ENCODE assay signal across 25 cellular contexts in the genomic region with DNA sequence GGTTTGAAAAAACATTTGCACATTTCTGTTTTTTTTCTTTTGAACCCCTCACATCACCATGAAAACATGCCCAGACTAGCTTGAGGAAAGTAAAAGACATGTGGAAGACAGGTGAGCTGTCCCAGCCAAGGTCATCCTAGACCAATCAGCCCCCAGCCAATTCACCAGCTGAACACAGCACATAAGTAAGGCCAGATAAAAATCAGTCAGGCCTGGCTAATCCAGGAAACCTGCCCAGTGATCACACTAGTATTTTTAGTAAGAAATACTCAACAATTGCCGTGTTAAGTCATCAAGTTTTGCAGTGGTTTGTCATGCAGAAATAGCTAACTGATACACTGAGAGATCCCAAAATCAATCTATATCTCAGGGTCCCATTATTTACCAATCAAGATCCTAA. TPM values are rescaled to one million over a fixed set of nuclear protein-coding genes. Genes with fewer than 3 reads are reported as not detected.
"Had no signal": no experiment of that assay in that cellular context is flagged by ENCODE, and none has a peak within 500 bp of the region (broad histone marks: within the 10 kb centered on the region; RNA-seq: fewer than 3 reads in every experiment).

No MANE protein-coding gene starts in this region.

- H3K4me3 ChIP-seq: adrenal gland, SK-N-MC had no signal

- H3K4me1 ChIP-seq: adrenal gland had no signal

- H3K9me3 ChIP-seq: adrenal gland had no signal

- H3K36me3 ChIP-seq: adrenal gland had no signal

- ATAC-seq: activated CD4-positive, alpha-beta T cell treated with anti-CD3 and anti-CD28 coated beads for 36 hours; Right ventricle myocardium inferior had no signal

- DNase-seq: activated CD4-positive, alpha-beta memory T cell treated with anti-CD3 and anti-CD28 coated beads, Interleukin-2, amount 10 ng/mL, durations not matched to agents 7 days and 5 days; activated CD4-positive, alpha-beta T cell treated with anti-CD3 and anti-CD28 coated beads for 36 hours; activated CD4-positive, alpha-beta T cell treated with anti-CD3 and anti-CD28 coated beads, Interleukin-2, amount 50 U/mL, for 1 hour; activated naive CD4-positive, alpha-beta T cell treated with anti-CD3 and anti-CD28 coated beads, Interleukin-2, amount 50 U/mL, for 16 hours; activated naive CD8-positive, alpha-beta T cell treated with anti-CD3 and anti-CD28 coated beads, Interleukin-2, amount 10 ng/mL, durations not matched to agents 7 days and 5 days; adrenal gland; anterior cingulate cortex; central memory CD4-positive, alpha-beta T cell; Kasumi-1; NCI-H1048; NCI-H1417; NCI-H1930; NCI-H2171; NCI-H2227 treated with DMSO at 0.1 percent for 48 hours; NCI-H526; NCI-H82; T-helper 1 cell had no signal

- H3K27ac ChIP-seq: adrenal gland, SK-N-MC, VCaP had no signal

- H3K27me3 ChIP-seq: adrenal gland had no signal

RNA-seq across cellular contexts. Expression of a gene that starts 4.4 kb away (rescaled TPM):
- total RNA-seq: activated CD4-positive, alpha-beta memory T cell treated with anti-CD3 and anti-CD28 coated beads, Interleukin-2, amount 10 ng/mL, durations not matched to agents 7 days and 5 days; activated CD4-positive, alpha-beta T cell treated with anti-CD3 and anti-CD28 coated beads for 36 hours; activated CD8-positive, alpha-beta memory T cell treated with anti-CD3 and anti-CD28 coated beads for 36 hours; activated naive CD8-positive, alpha-beta T cell treated with anti-CD3 and anti-CD28 coated beads, Interleukin-2, amount 10 ng/mL, durations not matched to agents 7 days and 5 days; adrenal gland; NCI-H460; OCI-LY7; Right ventricle myocardium inferior; RPMI7951; T-helper 2 cell treated with Interferon-gamma antibody and Interleukin-4, amounts not matched to agents 100 ng/mL and 5 ng/mL, for 36 hours had no signal
- polyA plus RNA-seq: adrenal gland had no signal

RNA-seq across cellular contexts. Expression of a gene that starts 21.4 kb away (rescaled TPM):
- total RNA-seq: activated CD4-positive, alpha-beta memory T cell treated with anti-CD3 and anti-CD28 coated beads, Interleukin-2, amount 10 ng/mL, durations not matched to agents 7 days and 5 days; activated CD4-positive, alpha-beta T cell treated with anti-CD3 and anti-CD28 coated beads for 36 hours; activated CD8-positive, alpha-beta memory T cell treated with anti-CD3 and anti-CD28 coated beads for 36 hours; activated naive CD8-positive, alpha-beta T cell treated with anti-CD3 and anti-CD28 coated beads, Interleukin-2, amount 10 ng/mL, durations not matched to agents 7 days and 5 days; adrenal gland; NCI-H460; OCI-LY7; Right ventricle myocardium inferior; RPMI7951; T-helper 2 cell treated with Interferon-gamma antibody and Interleukin-4, amounts not matched to agents 100 ng/mL and 5 ng/mL, for 36 hours had no signal
- polyA plus RNA-seq: adrenal gland had no signal

RNA-seq across cellular contexts. Expression of a gene that starts 26.7 kb away (rescaled TPM):
- total RNA-seq: activated CD4-positive, alpha-beta memory T cell treated with anti-CD3 and anti-CD28 coated beads, Interleukin-2, amount 10 ng/mL, durations not matched to agents 7 days and 5 days; activated CD4-positive, alpha-beta T cell treated with anti-CD3 and anti-CD28 coated beads for 36 hours; activated CD8-positive, alpha-beta memory T cell treated with anti-CD3 and anti-CD28 coated beads for 36 hours; activated naive CD8-positive, alpha-beta T cell treated with anti-CD3 and anti-CD28 coated beads, Interleukin-2, amount 10 ng/mL, durations not matched to agents 7 days and 5 days; NCI-H460; OCI-LY7; Right ventricle myocardium inferior; RPMI7951; T-helper 2 cell treated with Interferon-gamma antibody and Interleukin-4, amounts not matched to agents 100 ng/mL and 5 ng/mL, for 36 hours had no signal

RNA-seq across cellular contexts. Expression of a gene that starts 41.6 kb away (rescaled TPM):
- total RNA-seq: activated CD4-positive, alpha-beta memory T cell treated with anti-CD3 and anti-CD28 coated beads, Interleukin-2, amount 10 ng/mL, durations not matched to agents 7 days and 5 days; activated CD4-positive, alpha-beta T cell treated with anti-CD3 and anti-CD28 coated beads for 36 hours; activated CD8-positive, alpha-beta memory T cell treated with anti-CD3 and anti-CD28 coated beads for 36 hours; activated naive CD8-positive, alpha-beta T cell treated with anti-CD3 and anti-CD28 coated beads, Interleukin-2, amount 10 ng/mL, durations not matched to agents 7 days and 5 days; adrenal gland; NCI-H460; OCI-LY7; Right ventricle myocardium inferior; RPMI7951; T-helper 2 cell treated with Interferon-gamma antibody and Interleukin-4, amounts not matched to agents 100 ng/mL and 5 ng/mL, for 36 hours had no signal
- polyA plus RNA-seq: adrenal gland had no signal
